In genomic region chr14:40119321-40119720, GRCh38 we compare ENCODE assay signal across 28 cellular contexts.
A peak's percentile ranks its signal among the peaks of the same experiment; 100 is the strongest.
DNase-seq lines count a peak whose midpoint lies in the region; ATAC-seq and TF ChIP-seq lines count a peak whose summit lies in the region.
"Had no signal": no experiment of that assay in that cellular context is flagged by ENCODE, and none has a peak within 500 bp of the region (broad histone marks: within the 10 kb centered on the region; RNA-seq: fewer than 3 reads in every experiment).

No MANE protein-coding gene starts in this region.

- H3K4me1 ChIP-seq in Peyer's patch: no peaks in the 10 kb centered on the region
- H3K4me1 ChIP-seq: A549, Caco-2, left ventricle myocardium inferior, parathyroid adenoma had no signal

- TF ChIP-seq CTCF in astrocyte of the spinal cord (IDR thresholded peaks at IDR 0.05; ENCODE audit: low read depth, low read length): no peak
- no peak for TF ChIP-seq CTCF in Peyer's patch (IDR thresholded peaks at IDR 0.05)

- H3K27ac ChIP-seq in Peyer's patch: no peak overlapping the region
- H3K27ac ChIP-seq: A549, dorsolateral prefrontal cortex, KMS-11, left ventricle myocardium inferior, parathyroid adenoma, PC-9 had no signal

- ATAC-seq in GM18498 (IDR thresholded peaks at IDR 0.05; ENCODE audit: unreplicated experiment) (peak; percentile 21), GM21529 (IDR thresholded peaks at IDR 0.05; ENCODE audit: unreplicated experiment) (peak; percentile 14), HG03432 (IDR thresholded peaks at IDR 0.05; ENCODE audit: unreplicated experiment) (peak; percentile 11)
- ATAC-seq: A549 had no signal

- in situ Hi-C loops in astrocyte of the spinal cord (cut with HindIII; ENCODE audit: low sequenced_read_pairs): no loop called here

- H3K9me3 ChIP-seq in Peyer's patch: no peaks in the 10 kb centered on the region
- H3K9me3 ChIP-seq: A549, Caco-2 had no signal

- no peak for TF ChIP-seq POLR2A in Peyer's patch (IDR thresholded peaks at IDR 0.05)

- H3K4me3 ChIP-seq in astrocyte of the spinal cord (ENCODE audit: low read depth, low read length) (no peak overlapping the region), Peyer's patch (no peak overlapping the region)
- H3K4me3 ChIP-seq: A549, dorsolateral prefrontal cortex, left ventricle myocardium inferior, PC-9 had no signal

- H3K27me3 ChIP-seq in Peyer's patch: no peaks in the 10 kb centered on the region
- H3K27me3 ChIP-seq: dorsolateral prefrontal cortex had no signal

- DNase-seq in astrocyte of the spinal cord (ENCODE audit: low read depth, low spot score) (peak; percentile 0), NCI-H2107 treated with DMSO at 0.1 percent for 48 hours (lab: John Stamatoyannopoulos, UW; ENCODE audit: unreplicated experiment) (no peak), SW480 (ENCODE audit: low spot score) (no peak), Peyer's patch (no peak)
- DNase-seq in stimulated activated CD4-positive, alpha-beta T cell treated with anti-CD3 and anti-CD28 coated beads, Interleukin-2, amount 100 ng/mL, for 48 hours: no peak
- DNase-seq: activated CD4-positive, alpha-beta T cell treated with anti-CD3 and anti-CD28 coated beads for 48 hours; activated naive CD4-positive, alpha-beta T cell treated with Interleukin-2 at 50 U/mL for 16 hours; activated T-cell treated with anti-CD3 and anti-CD28 coated beads, Interleukin-2, amount 50 U/mL, for 48 hours; anterior cingulate cortex; Caco-2; DND-41; dorsolateral prefrontal cortex; GOT3; head of caudate nucleus; left ventricle myocardium inferior; MV-4-11; NCI-H1930; NCI-H2227 treated with DMSO at 0.1 percent for 48 hours; NCI-H774; nephron progenitor cell; PC-9; trophoblast cell had no signal

- no peaks in the 10 kb centered on the region for H3K36me3 ChIP-seq in Peyer's patch
- H3K36me3 ChIP-seq: left ventricle myocardium inferior had no signal
